ENCODE assay signal across 8 cellular contexts in the genomic region with DNA sequence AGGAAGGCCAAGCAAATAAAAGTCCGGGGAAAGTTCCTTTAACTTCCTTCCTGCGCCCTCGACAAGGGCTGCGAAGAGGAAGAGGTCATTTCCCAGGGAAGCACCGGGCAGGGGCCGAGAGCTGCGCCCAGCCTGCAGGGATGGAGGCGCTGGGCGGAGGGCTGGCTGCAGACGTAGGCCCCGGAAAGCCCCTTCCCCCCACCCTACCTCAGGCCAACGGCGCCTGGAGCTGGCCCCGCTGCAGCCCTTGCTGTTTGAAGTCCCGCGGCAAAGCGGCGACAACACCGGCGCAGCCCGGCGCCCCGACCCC.
DNase-seq lines count a peak whose midpoint lies in the region; ATAC-seq and TF ChIP-seq lines count a peak whose summit lies in the region.

No MANE protein-coding gene starts in this region.

- no peaks in the 10 kb centered on the region for H3K27me3 ChIP-seq in osteoblast (ENCODE audit: insufficient read depth, low read length)

- no peak for DNase-seq in GM12864 (ENCODE audit: low read depth)
- peak in 1 of 2 donors; percentile 61 for DNase-seq in foreskin fibroblast
- DNase-seq in osteoblast (ENCODE audit: insufficient read length, low spot score, missing footprints), result no peak
- no peak for DNase-seq in NCI-H128 (lab: John Stamatoyannopoulos, UW; ENCODE audit: unreplicated experiment)
- DNase-seq in NCI-H187 (lab: John Stamatoyannopoulos, UW), result no peak
- no peak for DNase-seq in NCI-H2107 (lab: John Stamatoyannopoulos, UW)

- no peak overlapping the region for H2AFZ ChIP-seq in osteoblast (ENCODE audit: low read length)

- H3K4me3 ChIP-seq in GM12864 (ENCODE audit: low read depth, low read length) (peak overlapping the region; percentile 80), foreskin fibroblast (ENCODE audit: low read depth in 1 of 2, low read length in 2 of 2) (peak overlapping the region; percentile 64 to 84), osteoblast (ENCODE audit: insufficient read depth, low read length) (peak overlapping the region; percentile 75)

- peak; percentile 30 for ATAC-seq in HG02759 (IDR thresholded peaks at IDR 0.05; ENCODE audit: unreplicated experiment)

- H3K27ac ChIP-seq in VCaP (peak overlapping the region; percentile 99), osteoblast (ENCODE audit: low read depth, low read length) (peak overlapping the region; percentile 96)

- peaks cover 6% of the 10 kb centered on the region for H3K36me3 ChIP-seq in osteoblast (ENCODE audit: insufficient read depth, low read length)

- TF ChIP-seq CTCF in GM12864 (IDR thresholded peaks at IDR 0.05; ENCODE audit: low read depth, low read length, missing control alignments), result no peak
- TF ChIP-seq CTCF in VCaP (conservative IDR thresholded peaks at IDR 0.05), result no peak
- no peak for TF ChIP-seq CTCF in foreskin fibroblast (IDR thresholded peaks at IDR 0.05; ENCODE audit: low read depth, low read length)
- TF ChIP-seq CTCF in osteoblast (IDR thresholded peaks at IDR 0.05; ENCODE audit: extremely low read depth, low read depth, low read length), result no peak

- no peaks in the 10 kb centered on the region for H3K9me3 ChIP-seq in osteoblast (ENCODE audit: low read depth, low read length)

- peaks cover 17% of the 10 kb centered on the region for H4K20me1 ChIP-seq in osteoblast (ENCODE audit: insufficient read depth, low read length)

- peaks cover 64% of the 10 kb centered on the region for H3K4me1 ChIP-seq in osteoblast (ENCODE audit: insufficient read depth, low read length)

- peak overlapping the region; percentile 99 for H3K4me2 ChIP-seq in osteoblast (ENCODE audit: insufficient read depth, low read length)

- H3K79me2 ChIP-seq in osteoblast (ENCODE audit: insufficient read depth, low read length), result peaks cover 44% of the 10 kb centered on the region
